Comparison of ENCODE assay signal across 18 cellular contexts in genomic region chrX:71996826-71997225, GRCh38.
A peak's percentile ranks its signal among the peaks of the same experiment; 100 is the strongest.
DNase-seq lines count a peak whose midpoint lies in the region; ATAC-seq, FAIRE-seq and TF ChIP-seq lines count a peak whose summit lies in the region.
"Had no signal": no experiment of that assay in that cellular context is flagged by ENCODE, and none has a peak within 500 bp of the region (broad histone marks: within the 10 kb centered on the region; RNA-seq: fewer than 3 reads in every experiment).

No MANE protein-coding gene starts in this region.

- H3K27me3 Mint-ChIP-seq in Caco-2 (ENCODE audit: insufficient read depth, unreplicated experiment) (no peaks in the 10 kb centered on the region), astrocyte (ENCODE audit: low read depth, unreplicated experiment) (no peaks in the 10 kb centered on the region)
- H3K27me3 Mint-ChIP-seq in stimulated activated naive B cell treated with anti-CD40 and anti-IgM and Interleukin-4, amounts not matched to agents 10 μg/mL and 1 μg/mL and 100 μg/mL, for 72 hours, result peaks cover 17 to 25% of the 10 kb centered on the region in 2 donors

- H3K4me3 ChIP-seq in Caco-2 (ENCODE audit: low read depth, low read length) (no peak overlapping the region), astrocyte (ENCODE audit: insufficient read depth, low read depth, low read length) (no peak overlapping the region), right cardiac atrium (ENCODE audit: low read length) (no peak overlapping the region), trophoblast cell (ENCODE audit: low read depth, low read length) (no peak overlapping the region)
- H3K4me3 ChIP-seq: MG63 had no signal

- H3K27me3 ChIP-seq in Caco-2 (replicated peaks; ENCODE audit: control insufficient read depth, insufficient read depth, low read length) (no peaks in the 10 kb centered on the region), astrocyte (ENCODE audit: insufficient read depth, low read length) (no peaks in the 10 kb centered on the region), right cardiac atrium (ENCODE audit: control insufficient read depth, insufficient read depth) (no peaks in the 10 kb centered on the region), trophoblast cell (ENCODE audit: insufficient read depth, low read length) (no peaks in the 10 kb centered on the region)
- H3K27me3 ChIP-seq: MG63 had no signal

- TF ChIP-seq CTCF in Caco-2 (IDR thresholded peaks at IDR 0.05; ENCODE audit: insufficient read depth in 1 of 2, low read depth in 1 of 2, low read length in 1 of 2, severe bottlenecking in 1 of 2, unreplicated experiment in 1 of 2) (no peak), astrocyte (IDR thresholded peaks at IDR 0.05; ENCODE audit: insufficient read depth, low read depth, low read length) (no peak)

- FAIRE-seq in astrocyte (lab: Jason Lieb, UNC), result no peak
- FAIRE-seq: frontal cortex, small intestine had no signal

- no peak overlapping the region for H2BK5ac ChIP-seq in trophoblast cell (ENCODE audit: low read depth, low read length, poor library complexity)

- no peak overlapping the region for H4K8ac ChIP-seq in trophoblast cell (ENCODE audit: low read depth, low read length)

- H3K4me2 ChIP-seq in astrocyte (ENCODE audit: low read length) (peak overlapping the region; percentile 13), trophoblast cell (ENCODE audit: low read length) (no peak overlapping the region)

- 44% methylated on average over 6 of the region's 6 CpGs for WGBS in right cardiac atrium
- no CpG with 5 or more reads among the region's 6 CpGs for WGBS in trophoblast cell (ENCODE audit: extremely low coverage, insufficient coverage, insufficient read length)

- H3K27ac ChIP-seq in astrocyte (ENCODE audit: low read depth, low read length), result no peak overlapping the region
- no peak overlapping the region for H3K27ac ChIP-seq in right cardiac atrium (ENCODE audit: low read length)
- no peak overlapping the region for H3K27ac ChIP-seq in trophoblast cell (ENCODE audit: low read depth, low read length)

- peak overlapping the region; percentile 93 for H3K27ac Mint-ChIP-seq in Caco-2 (ENCODE audit: unreplicated experiment)
- peak overlapping the region; percentile 53 for H3K27ac Mint-ChIP-seq in astrocyte (ENCODE audit: unreplicated experiment)
- no peak overlapping the region for H3K27ac Mint-ChIP-seq in stimulated activated naive B cell treated with anti-CD40 and anti-IgM and Interleukin-4, amounts not matched to agents 10 μg/mL and 1 μg/mL and 100 μg/mL, for 72 hours
- H3K27ac Mint-ChIP-seq: activated CD4-positive, alpha-beta T cell treated with anti-CD3 and anti-CD28 coated beads, Interleukin-2, amount 10 ng/mL, durations not matched to agents 7 days and 5 days; activated T-cell treated with anti-CD3 and anti-CD28 coated beads, Interleukin-2, amount 50 U/mL, for 72 hours; naive thymus-derived CD8-positive, alpha-beta T cell had no signal

- BruUV-seq in Caco-2 (replicated peaks; lab: Mats Ljungman, UMichigan), result no TSS peak

- intact Hi-C loops in Caco-2 (cut with micrococcal nuclease; ENCODE audit: unreplicated experiment) (no loop called here), right cardiac atrium (cut with DNase I) (loop anchor here in 2 of 4 donors (5.0 to 10.0 kb wide), 2 partner anchors 82 to 130 kb away; partner anchors contain the start of gene NHSL2 (in 1 of the 2))

- no peak overlapping the region for H3K18ac ChIP-seq in trophoblast cell (ENCODE audit: low read length)

- no peaks in the 10 kb centered on the region for H4K20me1 ChIP-seq in astrocyte (ENCODE audit: insufficient read depth, low read length)

- peak overlapping the region; percentile 22 for H4K91ac ChIP-seq in trophoblast cell (ENCODE audit: low read depth, low read length)

- H3K36me3 Mint-ChIP-seq in Caco-2 (ENCODE audit: insufficient read depth, unreplicated experiment), result peaks cover 4% of the 10 kb centered on the region
- H3K36me3 Mint-ChIP-seq in astrocyte (ENCODE audit: low read depth, unreplicated experiment), result peaks cover 1% of the 10 kb centered on the region
- no peaks in the 10 kb centered on the region for H3K36me3 Mint-ChIP-seq in stimulated activated naive B cell treated with anti-CD40 and anti-IgM and Interleukin-4, amounts not matched to agents 10 μg/mL and 1 μg/mL and 100 μg/mL, for 72 hours
- H3K36me3 Mint-ChIP-seq: naive thymus-derived CD8-positive, alpha-beta T cell had no signal

- H3K79me2 ChIP-seq in astrocyte (ENCODE audit: insufficient read depth, low read length), result no peaks in the 10 kb centered on the region
- H3K79me2 ChIP-seq in trophoblast cell (ENCODE audit: control insufficient read depth, insufficient read depth, low read length, poor library complexity), result no peaks in the 10 kb centered on the region

- H3K36me3 ChIP-seq in Caco-2 (ENCODE audit: control insufficient read depth, insufficient read depth, low read length) (no peaks in the 10 kb centered on the region; the same call in 1 of the 2 replicates), astrocyte (ENCODE audit: insufficient read depth, low read length) (no peaks in the 10 kb centered on the region), trophoblast cell (ENCODE audit: control insufficient read depth in 1 of 2, insufficient read depth in 2 of 2, low read length in 2 of 2) (peaks cover 0 to 2% of the 10 kb centered on the region in 2 experiments)
- H3K36me3 ChIP-seq: MG63 had no signal

- no peak overlapping the region for H2BK12ac ChIP-seq in trophoblast cell (ENCODE audit: low read length)

- H3K23ac ChIP-seq in trophoblast cell (ENCODE audit: low read length), result no peak overlapping the region

- no peak overlapping the region for H2AK5ac ChIP-seq in trophoblast cell (ENCODE audit: low read length)

- no peaks in the 10 kb centered on the region for H3K9me3 ChIP-seq in Caco-2
- no peaks in the 10 kb centered on the region for H3K9me3 ChIP-seq in astrocyte (ENCODE audit: insufficient read depth, low read depth, low read length)
- no peaks in the 10 kb centered on the region for H3K9me3 ChIP-seq in right cardiac atrium (ENCODE audit: control insufficient read depth, low read length)
- H3K9me3 ChIP-seq in trophoblast cell (ENCODE audit: insufficient read depth, low read depth, low read length), result peaks cover 4% of the 10 kb centered on the region
- H3K9me3 ChIP-seq: MG63 had no signal

- no peak overlapping the region for H4K12ac ChIP-seq in trophoblast cell (ENCODE audit: low read depth, low read length)

- CTCF ChIA-PET in Caco-2 (lab: Charles Lee), result no interaction called here

- no peaks in the 10 kb centered on the region for H3K79me1 ChIP-seq in trophoblast cell (ENCODE audit: low read length)

- H3K4me1 ChIP-seq in Caco-2, result peaks cover 41% of the 10 kb centered on the region
- peaks cover 8% of the 10 kb centered on the region for H3K4me1 ChIP-seq in astrocyte (ENCODE audit: insufficient read depth, low read length)
- H3K4me1 ChIP-seq in right cardiac atrium (ENCODE audit: control insufficient read depth, insufficient read depth, low read length), result peaks cover 4% of the 10 kb centered on the region
- peaks cover 9 to 26% of the 10 kb centered on the region in 2 experiments for H3K4me1 ChIP-seq in trophoblast cell (ENCODE audit: control insufficient read depth in 1 of 2, insufficient read depth in 2 of 2, low read length in 2 of 2)

- DNase-seq in Caco-2 (no peak), astrocyte (ENCODE audit: low read depth) (no peak), right cardiac atrium (peak; percentile 69 to 78 (median 76)), trophoblast cell (no peak), cortex of kidney (lab: John Stamatoyannopoulos, UW) (no peak)
- no peak for DNase-seq in stimulated activated CD4-positive, alpha-beta T cell treated with anti-CD3 and anti-CD28 coated beads, Interleukin-2, amount 100 ng/mL, for 48 hours
- no peak for DNase-seq in stimulated activated naive B cell treated with anti-CD40 and anti-IgM and Interleukin-4, amounts not matched to agents 10 μg/mL and 1 μg/mL and 100 μg/mL, for 72 hours
- DNase-seq: activated CD4-positive, alpha-beta T cell treated with anti-CD3 and anti-CD28 coated beads, Interleukin-2, amount 10 ng/mL, durations not matched to agents 7 days and 5 days; activated T-cell treated with anti-CD3 and anti-CD28 coated beads, Interleukin-2, amount 50 U/mL, for 72 hours; amygdala; dermis blood vessel endothelial cell; MG63; naive thymus-derived CD8-positive, alpha-beta T cell; NCI-H2081 treated with DMSO at 0.1 percent for 48 hours; NCI-H82; small intestine had no signal

- ATAC-seq in right cardiac atrium (peak; percentile 73 to 92), GM21717 (IDR thresholded peaks at IDR 0.05; ENCODE audit: unreplicated experiment) (no peak)
- ATAC-seq in stimulated activated naive B cell treated with anti-CD40 and anti-IgM and Interleukin-4, amounts not matched to agents 10 μg/mL and 1 μg/mL and 100 μg/mL, for 72 hours (replicated peaks), result no peak
- ATAC-seq: activated T-cell treated with anti-CD3 and anti-CD28 coated beads, Interleukin-2, amount 50 U/mL, for 72 hours; naive thymus-derived CD8-positive, alpha-beta T cell had no signal

- H2BK120ac ChIP-seq in trophoblast cell (ENCODE audit: insufficient read depth, low read length, poor library complexity), result no peak overlapping the region

- peak overlapping the region; percentile 34 for H2AFZ ChIP-seq in astrocyte (ENCODE audit: low read depth, low read length)
- no peak overlapping the region for H2AFZ ChIP-seq in trophoblast cell (ENCODE audit: insufficient read depth, low read length, poor library complexity)

- no peak overlapping the region for H3K4me3 Mint-ChIP-seq in Caco-2 (ENCODE audit: unreplicated experiment)
- H3K4me3 Mint-ChIP-seq in astrocyte (ENCODE audit: unreplicated experiment), result no peak overlapping the region
- no peak overlapping the region for H3K4me3 Mint-ChIP-seq in stimulated activated naive B cell treated with anti-CD40 and anti-IgM and Interleukin-4, amounts not matched to agents 10 μg/mL and 1 μg/mL and 100 μg/mL, for 72 hours
- H3K4me3 Mint-ChIP-seq: activated CD4-positive, alpha-beta T cell treated with anti-CD3 and anti-CD28 coated beads, Interleukin-2, amount 10 ng/mL, durations not matched to agents 7 days and 5 days; activated T-cell treated with anti-CD3 and anti-CD28 coated beads, Interleukin-2, amount 50 U/mL, for 72 hours; naive thymus-derived CD8-positive, alpha-beta T cell had no signal

- H3K9me3 Mint-ChIP-seq in Caco-2 (ENCODE audit: unreplicated experiment), result no peaks in the 10 kb centered on the region
- no peaks in the 10 kb centered on the region for H3K9me3 Mint-ChIP-seq in astrocyte (ENCODE audit: unreplicated experiment)
- H3K9me3 Mint-ChIP-seq in stimulated activated naive B cell treated with anti-CD40 and anti-IgM and Interleukin-4, amounts not matched to agents 10 μg/mL and 1 μg/mL and 100 μg/mL, for 72 hours, result no peaks in the 10 kb centered on the region
- H3K9me3 Mint-ChIP-seq: activated CD4-positive, alpha-beta T cell treated with anti-CD3 and anti-CD28 coated beads, Interleukin-2, amount 10 ng/mL, durations not matched to agents 7 days and 5 days; activated T-cell treated with anti-CD3 and anti-CD28 coated beads, Interleukin-2, amount 50 U/mL, for 72 hours; naive thymus-derived CD8-positive, alpha-beta T cell had no signal

- H3K14ac ChIP-seq in trophoblast cell (ENCODE audit: low read length), result peak overlapping the region; percentile 40

- H3K9ac ChIP-seq in astrocyte (ENCODE audit: low read length) (no peak overlapping the region), trophoblast cell (ENCODE audit: low read length) (no peak overlapping the region)

- POLR2A ChIA-PET in Caco-2 (lab: Charles Lee), result no interaction called here

- peaks cover 40% of the 10 kb centered on the region for H3K4me1 Mint-ChIP-seq in Caco-2 (ENCODE audit: low read depth, unreplicated experiment)
- H3K4me1 Mint-ChIP-seq in astrocyte (ENCODE audit: low read depth, unreplicated experiment), result peaks cover 57% of the 10 kb centered on the region
- H3K4me1 Mint-ChIP-seq in stimulated activated naive B cell treated with anti-CD40 and anti-IgM and Interleukin-4, amounts not matched to agents 10 μg/mL and 1 μg/mL and 100 μg/mL, for 72 hours, result peaks cover 3 to 5% of the 10 kb centered on the region in 2 donors

- H3K4ac ChIP-seq in trophoblast cell (ENCODE audit: low read depth, low read length), result no peak overlapping the region

Comparison
In these comparisons a context has a peak if more than half of its experiments do, and no peak if none do; other contexts are left out.
1. DNase-seq: peak in right cardiac atrium (3 of 3); none in Caco-2 (0 of 2), astrocyte (single experiment), trophoblast cell (0 of 2), stimulated activated CD4-positive, alpha-beta T cell treated with anti-CD3 and anti-CD28 coated beads, Interleukin-2, amount 100 ng/mL, for 48 hours (0 of 2), cortex of kidney (single experiment) and stimulated activated naive B cell treated with anti-CD40 and anti-IgM and Interleukin-4, amounts not matched to agents 10 μg/mL and 1 μg/mL and 100 μg/mL, for 72 hours (single experiment).
2. ATAC-seq: peak in right cardiac atrium (2 of 2); none in GM21717 (single experiment) and stimulated activated naive B cell treated with anti-CD40 and anti-IgM and Interleukin-4, amounts not matched to agents 10 μg/mL and 1 μg/mL and 100 μg/mL, for 72 hours (0 of 2).